11 cellular contexts compared by ENCODE assay signal in the genomic region with DNA sequence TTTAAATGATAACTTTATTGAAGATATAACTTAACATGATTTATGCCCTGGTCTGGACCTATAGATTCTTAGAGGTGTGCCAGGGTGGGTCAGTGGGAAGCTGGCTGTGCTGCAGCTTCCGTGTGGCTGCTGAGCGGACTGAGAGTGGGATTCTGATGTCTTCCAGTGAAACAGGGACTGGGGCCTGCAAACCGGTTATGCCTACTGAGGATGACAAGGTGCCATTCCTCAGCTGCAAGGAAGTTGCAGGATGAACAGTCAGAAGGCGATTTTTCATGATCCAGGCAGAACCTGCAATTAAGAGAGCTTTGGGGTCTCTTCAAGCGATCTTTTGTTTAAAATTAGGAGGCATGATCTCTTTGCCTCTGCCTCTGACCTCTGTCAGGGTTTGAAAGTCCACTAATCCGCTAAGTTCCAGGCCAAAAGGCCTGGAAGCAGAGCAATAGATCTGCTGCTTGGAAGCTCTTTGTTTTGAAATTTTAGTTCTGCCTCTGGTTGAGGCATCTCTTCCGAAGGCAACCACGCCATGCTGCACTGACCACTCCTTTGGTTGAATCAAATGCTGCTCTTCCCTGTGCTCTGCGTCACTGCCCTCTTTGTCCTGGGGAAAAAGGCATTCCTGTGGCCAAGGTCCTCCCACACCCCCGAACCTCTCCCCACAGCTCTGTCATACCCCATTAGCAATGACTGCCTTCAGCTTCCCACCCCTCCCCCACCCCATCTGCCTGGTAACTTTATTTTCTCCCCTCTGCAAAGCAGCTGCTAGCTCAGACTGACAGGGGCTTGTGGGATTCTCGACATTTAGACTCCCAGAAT. TPM values are rescaled to one million over a fixed set of nuclear protein-coding genes. Genes with fewer than 3 reads are reported as not detected.
DNase-seq lines count a peak whose midpoint lies in the region; ATAC-seq and TF ChIP-seq lines count a peak whose summit lies in the region.
"Had no signal": no experiment of that assay in that cellular context is flagged by ENCODE, and none has a peak within 500 bp of the region (broad histone marks: within the 10 kb centered on the region; RNA-seq: fewer than 3 reads in every experiment).

No MANE protein-coding gene starts in this region.

- H3K4me1 ChIP-seq in NT2/D1 (ENCODE audit: insufficient read depth, insufficient read length) (peaks cover 7% of the 10 kb centered on the region), skeletal muscle satellite cell (ENCODE audit: control insufficient read depth, insufficient read depth, low read length) (peaks cover 38% of the 10 kb centered on the region), psoas muscle (no peaks in the 10 kb centered on the region)
- H3K4me1 ChIP-seq: prostate gland had no signal

- H3K27me3 ChIP-seq in NT2/D1 (ENCODE audit: insufficient read depth, insufficient read length), result peaks cover 4% of the 10 kb centered on the region
- H3K27me3 ChIP-seq in skeletal muscle satellite cell (ENCODE audit: control insufficient read depth, insufficient read depth, low read length), result no peaks in the 10 kb centered on the region
- no peaks in the 10 kb centered on the region for H3K27me3 ChIP-seq in psoas muscle (ENCODE audit: insufficient read depth in 3 of 3, low read length in 2 of 3)

- H3K36me3 ChIP-seq in NT2/D1 (ENCODE audit: insufficient read depth, insufficient read length, low read length) (no peaks in the 10 kb centered on the region), skeletal muscle satellite cell (ENCODE audit: insufficient read depth, low read length) (no peaks in the 10 kb centered on the region), psoas muscle (ENCODE audit: insufficient read depth in 1 of 2, low read depth in 1 of 2) (no peaks in the 10 kb centered on the region)
- H3K36me3 ChIP-seq: HAP-1, prostate gland had no signal

- H3K4me2 ChIP-seq in skeletal muscle satellite cell (ENCODE audit: low read length), result peak overlapping the region; percentile 100

- TF ChIP-seq CTCF in epithelial cell of proximal tubule (conservative IDR thresholded peaks at IDR 0.05; ENCODE audit: low read depth, low read length), result no peak
- no peak for TF ChIP-seq CTCF in psoas muscle (IDR thresholded peaks at IDR 0.05)

- WGBS in psoas muscle, 3 donors, result 62 to 79% (median 63%) methylated on average over 11 of the region's 11 CpGs

- H3K9ac ChIP-seq in NT2/D1 (ENCODE audit: insufficient read length, low read depth), result peak overlapping the region; percentile 68
- peak overlapping the region; percentile 71 for H3K9ac ChIP-seq in skeletal muscle satellite cell (ENCODE audit: low read depth, low read length)

- DNase-seq in activated CD4-positive, alpha-beta T cell treated with anti-CD3 and anti-CD28 coated beads, Interleukin-2, amount 50 U/mL, for 48 hours, result peak; percentile 10 to 15
- no peak for DNase-seq in activated CD4-positive, alpha-beta T cell treated with anti-CD3 and anti-CD28 coated beads for 48 hours
- DNase-seq in NT2/D1 (ENCODE audit: low read depth, low spot score) (no peak), epithelial cell of proximal tubule (ENCODE audit: low read depth) (peak; percentile 84), psoas muscle (no peak), cardiac septum (ENCODE audit: low spot score) (no peak)

- H3K9me3 ChIP-seq in NT2/D1 (ENCODE audit: insufficient read depth, low read length) (no peaks in the 10 kb centered on the region), skeletal muscle satellite cell (replicated peaks; ENCODE audit: low read length) (no peaks in the 10 kb centered on the region), psoas muscle (no peaks in the 10 kb centered on the region)
- H3K9me3 ChIP-seq: HAP-1, prostate gland had no signal

- H3K4me3 ChIP-seq in NT2/D1 (ENCODE audit: insufficient read length, low read depth), result no peak overlapping the region
- H3K4me3 ChIP-seq in epithelial cell of proximal tubule (ENCODE audit: low read depth, low read length), result peak overlapping the region; percentile 23
- peak overlapping the region; percentile 14 for H3K4me3 ChIP-seq in skeletal muscle satellite cell (ENCODE audit: low read length)
- no peak overlapping the region for H3K4me3 ChIP-seq in psoas muscle
- H3K4me3 ChIP-seq: HAP-1, prostate gland had no signal

- ATAC-seq in psoas muscle, result no peak
- ATAC-seq in GM21825 (IDR thresholded peaks at IDR 0.05; ENCODE audit: unreplicated experiment), result no peak
- ATAC-seq: Panc1 had no signal

- intact Hi-C loops in psoas muscle (cut with DNase I) (no loop called here), cardiac septum (cut with DNase I) (no loop called here)

- H3K27ac ChIP-seq in psoas muscle, result no peak overlapping the region
- H3K27ac ChIP-seq: prostate gland had no signal

RNA-seq across cellular contexts. Expression of a gene that starts 2.0 kb away (rescaled TPM):
- total RNA-seq in epithelial cell of proximal tubule, result 2.9 and 3.1 TPM in 2 replicates
- total RNA-seq in skeletal muscle satellite cell (2012; rRNA removed), result 0.25 and 2.2 TPM in 2 replicates
- under 1 TPM in 2 of 4 donors, not detected in 2; 0.07 to 0.41 TPM for total RNA-seq in psoas muscle
- polyA plus RNA-seq in psoas muscle, result under 1 TPM; 0.07 to 0.08 (median 0.08) TPM
- total RNA-seq in cardiac septum, result 0.22 TPM

RNA-seq across cellular contexts. Expression of a gene that starts 2.1 kb away (rescaled TPM):
- total RNA-seq in epithelial cell of proximal tubule (12.3 and 16.7 TPM in 2 replicates), psoas muscle (1 to 10 TPM; 2.5 to 4.8 (median 3.0) TPM), cardiac septum (1.8 TPM)
- total RNA-seq in skeletal muscle satellite cell (2012; rRNA removed), result 7.6 and 11.7 TPM in 2 replicates
- 1 to 10 TPM; 1.9 to 2.5 (median 2.5) TPM for polyA plus RNA-seq in psoas muscle

RNA-seq across cellular contexts. Expression of a gene that starts 25.5 kb away (rescaled TPM):
- 358 and 360 TPM in 2 replicates for total RNA-seq in epithelial cell of proximal tubule
- total RNA-seq in skeletal muscle satellite cell (2012; rRNA removed), result 241 and 250 TPM in 2 replicates
- 100 to 1,000 TPM; 137 to 173 (median 148) TPM for total RNA-seq in psoas muscle
- 100 to 1,000 TPM in 2 of 3 donors, 10 to 100 TPM in 1; 75.3 to 147 (median 125) TPM for polyA plus RNA-seq in psoas muscle
- total RNA-seq in cardiac septum, result 107 TPM

Comparison
In these comparisons a context has a peak if more than half of its experiments do, and no peak if none do; other contexts are left out.
1. DNase-seq: peak in activated CD4-positive, alpha-beta T cell treated with anti-CD3 and anti-CD28 coated beads, Interleukin-2, amount 50 U/mL, for 48 hours (2 of 2) and epithelial cell of proximal tubule (single experiment); none in activated CD4-positive, alpha-beta T cell treated with anti-CD3 and anti-CD28 coated beads for 48 hours (single experiment), NT2/D1 (single experiment), psoas muscle (0 of 2) and cardiac septum (single experiment).
2. H3K4me3 ChIP-seq: peak in epithelial cell of proximal tubule (single experiment) and skeletal muscle satellite cell (single experiment); none in NT2/D1 (single experiment) and psoas muscle (single experiment).